In genomic region chr15:53747501-53748068, GRCh38 we compare ENCODE assay signal across 1 cellular context.
TF ChIP-seq lines count a peak whose summit lies in the region.

No MANE protein-coding gene starts in this region.

TF ChIP-seq in WTC11, 78 proteins besides CTCF, POLR2A, EP300 and RAD21 (continued from another document):
- no peak for TF ChIP-seq PRDM15 (CRISPR knock-in tag; IDR thresholded peaks at IDR 0.05)
- no peak for TF ChIP-seq EMX1 (CRISPR knock-in tag; IDR thresholded peaks at IDR 0.05)
